Comparison of ENCODE assay signal across 26 cellular contexts in the genomic region with DNA sequence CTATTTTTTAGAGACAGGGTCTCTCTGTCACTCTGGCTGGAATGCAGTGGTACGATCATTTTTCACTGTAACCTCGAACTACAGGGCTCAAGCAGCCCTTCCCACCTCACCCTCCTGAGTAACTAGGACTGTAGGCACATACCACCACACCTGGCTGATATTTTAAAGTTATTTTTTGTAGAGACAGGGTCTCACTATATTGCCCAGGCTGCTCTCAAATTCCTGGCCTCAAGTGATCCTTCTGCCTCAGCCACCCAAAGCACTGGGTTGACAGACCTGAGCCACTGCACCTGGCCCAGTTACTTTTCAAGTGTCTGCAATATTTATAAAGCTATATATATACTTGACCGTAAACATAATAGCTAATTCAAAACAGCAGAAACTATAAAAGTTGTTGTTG.
"Had no signal": no experiment of that assay in that cellular context is flagged by ENCODE, and none has a peak within 500 bp of the region (broad histone marks: within the 10 kb centered on the region; RNA-seq: fewer than 3 reads in every experiment).

No MANE protein-coding gene starts in this region.

- ATAC-seq: heart right ventricle; natural killer cell; sciatic nerve; stimulated activated memory B cell treated with anti-CD40 and anti-IgM and Interleukin-4, amounts not matched to agents 10 μg/mL and 1 μg/mL and 100 μg/mL, for 72 hours; stimulated activated naive CD8-positive, alpha-beta T cell treated with anti-CD3 and anti-CD28 coated beads, Interleukin-15, amount 100 ng/mL, for 72 hours had no signal

- H3K4me1 ChIP-seq: neural progenitor cell had no signal

- H3K27ac ChIP-seq: hepatocyte, neural progenitor cell, ovary, right atrium auricular region, skin epidermis, tibial nerve, uterus had no signal

- DNase-seq: heart right ventricle; islet precursor cell; mesendoderm; naive B cell; natural killer cell; nephron progenitor cell; ovary; stimulated activated CD4-positive, alpha-beta T cell treated with anti-CD3 and anti-CD28 coated beads, Interleukin-12 subunit alpha, Interleukin-12 subunit beta, amount 100 ng/mL, for 4 hours; stimulated activated CD4-positive, alpha-beta T cell treated with anti-CD3 and anti-CD28 coated beads, Interleukin-15, amount 100 ng/mL, for 24 hours; stimulated activated CD4-positive, alpha-beta T cell treated with anti-CD3 and anti-CD28 coated beads, Interleukin-2, amount 100 ng/mL, for 24 hours; stimulated activated CD4-positive, alpha-beta T cell treated with anti-CD3 and anti-CD28 coated beads, Interleukin-4, amount 100 ng/mL, for 1 hour; stimulated activated naive CD4-positive, alpha-beta T cell treated with Interleukin-2 at 50 U/mL for 16 hours; stimulated activated naive CD8-positive, alpha-beta T cell treated with anti-CD3 and anti-CD28 coated beads, Interleukin-15, amount 100 ng/mL, for 72 hours; substantia nigra; uterus had no signal

- H3K27me3 ChIP-seq: heart right ventricle, hepatocyte, neural progenitor cell, ovary, right atrium auricular region, tibial nerve, uterus had no signal

- H3K27me3 Mint-ChIP-seq: naive B cell; progenitor cell of endocrine pancreas; stimulated activated memory B cell treated with anti-CD40 and anti-IgM and Interleukin-4, amounts not matched to agents 10 μg/mL and 1 μg/mL and 100 μg/mL, for 72 hours; stimulated activated naive CD8-positive, alpha-beta T cell treated with anti-CD3 and anti-CD28 coated beads, Interleukin-15, amount 100 ng/mL, for 72 hours; type B pancreatic cell had no signal

- H3K36me3 ChIP-seq: heart right ventricle, neural progenitor cell, ovary, right atrium auricular region, uterus had no signal

- H3K9me3 ChIP-seq: ovary, right atrium auricular region, uterus had no signal

- H3K9me3 Mint-ChIP-seq: natural killer cell; nephron progenitor cell; neural progenitor cell; stimulated activated naive CD8-positive, alpha-beta T cell treated with anti-CD3 and anti-CD28 coated beads, Interleukin-15, amount 100 ng/mL, for 72 hours; type B pancreatic cell had no signal

- H3K4me3 ChIP-seq: heart right ventricle, hepatocyte, lung, neural progenitor cell, ovary, right atrium auricular region, skin epidermis, tibial nerve, uterus had no signal

- H3K27ac Mint-ChIP-seq: mesothelial cell of epicardium; natural killer cell; nephron progenitor cell; neural progenitor cell; progenitor cell of endocrine pancreas; stimulated activated memory B cell treated with anti-CD40 and anti-IgM and Interleukin-4, amounts not matched to agents 10 μg/mL and 1 μg/mL and 100 μg/mL, for 72 hours; stimulated activated naive CD8-positive, alpha-beta T cell treated with anti-CD3 and anti-CD28 coated beads, Interleukin-15, amount 100 ng/mL, for 72 hours; type B pancreatic cell had no signal

- H3K4me3 Mint-ChIP-seq: mesothelial cell of epicardium; naive B cell; natural killer cell; nephron progenitor cell; neural progenitor cell; stimulated activated memory B cell treated with anti-CD40 and anti-IgM and Interleukin-4, amounts not matched to agents 10 μg/mL and 1 μg/mL and 100 μg/mL, for 72 hours; stimulated activated naive CD8-positive, alpha-beta T cell treated with anti-CD3 and anti-CD28 coated beads, Interleukin-15, amount 100 ng/mL, for 72 hours; type B pancreatic cell had no signal

- H3K36me3 Mint-ChIP-seq: natural killer cell had no signal

- H3K4me1 Mint-ChIP-seq: mesothelial cell of epicardium, neural progenitor cell had no signal
